Comparison of ENCODE assay signal across 1 cellular context in genomic region chr19:33403221-33403972, GRCh38.
TF ChIP-seq lines count a peak whose summit lies in the region.

No MANE protein-coding gene starts in this region.

TF ChIP-seq in HepG2, 621 proteins besides CTCF, POLR2A, EP300 and RAD21 (continued from another document and continues in another):
- TF ChIP-seq SP4 (CRISPR knock-in tag; IDR thresholded peaks at IDR 0.05) (peak; percentile 82), YEATS2 (CRISPR knock-in tag; IDR thresholded peaks at IDR 0.05; ENCODE audit: borderline replicate concordance) (peak; percentile 74; the same call in 1 of the 2 replicates), HIVEP1 (CRISPR knock-in tag; IDR thresholded peaks at IDR 0.05) (peak; percentile 99), ZNF713 (CRISPR knock-in tag; IDR thresholded peaks at IDR 0.05) (0 out of 2 replicates have a peak, but pooled peaks have one; percentile 90), TBX2 (CRISPR knock-in tag; IDR thresholded peaks at IDR 0.05; ENCODE audit: borderline replicate concordance) (peak; percentile 98), SAFB2 (CRISPR knock-in tag; IDR thresholded peaks at IDR 0.05; ENCODE audit: borderline replicate concordance, low read depth) (peak; percentile 91), RFXAP (CRISPR knock-in tag; IDR thresholded peaks at IDR 0.05; ENCODE audit: borderline replicate concordance) (peak; percentile 93), ZNF207 (IDR thresholded peaks at IDR 0.05; ENCODE audit: borderline replicate concordance) (no peak), YEATS4 (CRISPR knock-in tag; IDR thresholded peaks at IDR 0.05; ENCODE audit: borderline replicate concordance) (peak; percentile 92), EZH2 (conservative IDR thresholded peaks at IDR 0.05; ENCODE audit: low read depth, low read length) (no peak), HIC2 (CRISPR knock-in tag; IDR thresholded peaks at IDR 0.05; ENCODE audit: low read depth) (peak; percentile 94), KDM4B (CRISPR knock-in tag; IDR thresholded peaks at IDR 0.05) (peak; percentile 96), MIXL1 (CRISPR knock-in tag; IDR thresholded peaks at IDR 0.05) (peak; percentile 72), ZNF83 (CRISPR knock-in tag; IDR thresholded peaks at IDR 0.05; ENCODE audit: borderline replicate concordance) (peak; percentile 95; the same call in 1 of the 2 replicates), ZNF333 (CRISPR knock-in tag; IDR thresholded peaks at IDR 0.05; ENCODE audit: borderline replicate concordance) (peak; percentile 97), FOXK1 (CRISPR knock-in tag; IDR thresholded peaks at IDR 0.05; ENCODE audit: borderline replicate concordance, low read depth) (0 out of 2 replicates have a peak, but pooled peaks have one; percentile 75), ISL2 (CRISPR knock-in tag; IDR thresholded peaks at IDR 0.05) (peak; percentile 92), SOX13 (IDR thresholded peaks at IDR 0.05) (no peak; the same call in 1 of the 2 replicates), SOX13 (CRISPR knock-in tag; conservative IDR thresholded peaks at IDR 0.05 in 1 of 2, IDR thresholded peaks at IDR 0.05 in 1 of 2) (peak in 1 of 2 experiments; percentile 82; a peak in 2 of 4 replicates), BCL6 (CRISPR knock-in tag; IDR thresholded peaks at IDR 0.05) (peak; percentile 87), SALL2 (CRISPR knock-in tag; IDR thresholded peaks at IDR 0.05) (peak; percentile 64), ZNF383 (CRISPR knock-in tag; IDR thresholded peaks at IDR 0.05; ENCODE audit: borderline replicate concordance) (peak; percentile 28; the same call in 1 of the 2 replicates), RBM22 (optimal IDR thresholded peaks at IDR 0.05; ENCODE audit: low read length) (no peak), ZNF460 (CRISPR knock-in tag; IDR thresholded peaks at IDR 0.05; ENCODE audit: borderline replicate concordance) (peak; percentile 48; the same call in 1 of the 2 replicates), ZNF724P (CRISPR knock-in tag; IDR thresholded peaks at IDR 0.05; ENCODE audit: borderline replicate concordance) (peak; percentile 98), ZNF350 (CRISPR knock-in tag; IDR thresholded peaks at IDR 0.05; ENCODE audit: borderline replicate concordance, low read depth) (peak; percentile 99), ZFP1 (CRISPR knock-in tag; IDR thresholded peaks at IDR 0.05) (peak; percentile 87), ZNF589 (CRISPR knock-in tag; conservative IDR thresholded peaks at IDR 0.05) (0 out of 2 replicates have a peak, but pooled peaks have one; percentile 65), RCOR2 (CRISPR knock-in tag; IDR thresholded peaks at IDR 0.05) (peak; percentile 49; the same call in 1 of the 2 replicates), SP5 (CRISPR knock-in tag; IDR thresholded peaks at IDR 0.05; ENCODE audit: borderline replicate concordance, low read depth) (peak; percentile 90), MZF1 (CRISPR knock-in tag; IDR thresholded peaks at IDR 0.05; ENCODE audit: borderline replicate concordance) (peak; percentile 73; the same call in 1 of the 2 replicates), ZNF644 (CRISPR knock-in tag; IDR thresholded peaks at IDR 0.05; ENCODE audit: low read depth) (no peak), ATF1 (CRISPR knock-in tag; IDR thresholded peaks at IDR 0.05) (no peak; the same call in 1 of the 2 replicates), FOXK2 (IDR thresholded peaks at IDR 0.05) (peak; percentile 84)
- TF ChIP-seq, protein P1, sequence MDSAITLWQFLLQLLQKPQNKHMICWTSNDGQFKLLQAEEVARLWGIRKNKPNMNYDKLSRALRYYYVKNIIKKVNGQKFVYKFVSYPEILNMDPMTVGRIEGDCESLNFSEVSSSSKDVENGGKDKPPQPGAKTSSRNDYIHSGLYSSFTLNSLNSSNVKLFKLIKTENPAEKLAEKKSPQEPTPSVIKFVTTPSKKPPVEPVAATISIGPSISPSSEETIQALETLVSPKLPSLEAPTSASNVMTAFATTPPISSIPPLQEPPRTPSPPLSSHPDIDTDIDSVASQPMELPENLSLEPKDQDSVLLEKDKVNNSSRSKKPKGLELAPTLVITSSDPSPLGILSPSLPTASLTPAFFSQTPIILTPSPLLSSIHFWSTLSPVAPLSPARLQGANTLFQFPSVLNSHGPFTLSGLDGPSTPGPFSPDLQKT (CRISPR knock-in tag; IDR thresholded peaks at IDR 0.05; ENCODE audit: borderline replicate concordance), result no peak
- TF ChIP-seq, protein P2, sequence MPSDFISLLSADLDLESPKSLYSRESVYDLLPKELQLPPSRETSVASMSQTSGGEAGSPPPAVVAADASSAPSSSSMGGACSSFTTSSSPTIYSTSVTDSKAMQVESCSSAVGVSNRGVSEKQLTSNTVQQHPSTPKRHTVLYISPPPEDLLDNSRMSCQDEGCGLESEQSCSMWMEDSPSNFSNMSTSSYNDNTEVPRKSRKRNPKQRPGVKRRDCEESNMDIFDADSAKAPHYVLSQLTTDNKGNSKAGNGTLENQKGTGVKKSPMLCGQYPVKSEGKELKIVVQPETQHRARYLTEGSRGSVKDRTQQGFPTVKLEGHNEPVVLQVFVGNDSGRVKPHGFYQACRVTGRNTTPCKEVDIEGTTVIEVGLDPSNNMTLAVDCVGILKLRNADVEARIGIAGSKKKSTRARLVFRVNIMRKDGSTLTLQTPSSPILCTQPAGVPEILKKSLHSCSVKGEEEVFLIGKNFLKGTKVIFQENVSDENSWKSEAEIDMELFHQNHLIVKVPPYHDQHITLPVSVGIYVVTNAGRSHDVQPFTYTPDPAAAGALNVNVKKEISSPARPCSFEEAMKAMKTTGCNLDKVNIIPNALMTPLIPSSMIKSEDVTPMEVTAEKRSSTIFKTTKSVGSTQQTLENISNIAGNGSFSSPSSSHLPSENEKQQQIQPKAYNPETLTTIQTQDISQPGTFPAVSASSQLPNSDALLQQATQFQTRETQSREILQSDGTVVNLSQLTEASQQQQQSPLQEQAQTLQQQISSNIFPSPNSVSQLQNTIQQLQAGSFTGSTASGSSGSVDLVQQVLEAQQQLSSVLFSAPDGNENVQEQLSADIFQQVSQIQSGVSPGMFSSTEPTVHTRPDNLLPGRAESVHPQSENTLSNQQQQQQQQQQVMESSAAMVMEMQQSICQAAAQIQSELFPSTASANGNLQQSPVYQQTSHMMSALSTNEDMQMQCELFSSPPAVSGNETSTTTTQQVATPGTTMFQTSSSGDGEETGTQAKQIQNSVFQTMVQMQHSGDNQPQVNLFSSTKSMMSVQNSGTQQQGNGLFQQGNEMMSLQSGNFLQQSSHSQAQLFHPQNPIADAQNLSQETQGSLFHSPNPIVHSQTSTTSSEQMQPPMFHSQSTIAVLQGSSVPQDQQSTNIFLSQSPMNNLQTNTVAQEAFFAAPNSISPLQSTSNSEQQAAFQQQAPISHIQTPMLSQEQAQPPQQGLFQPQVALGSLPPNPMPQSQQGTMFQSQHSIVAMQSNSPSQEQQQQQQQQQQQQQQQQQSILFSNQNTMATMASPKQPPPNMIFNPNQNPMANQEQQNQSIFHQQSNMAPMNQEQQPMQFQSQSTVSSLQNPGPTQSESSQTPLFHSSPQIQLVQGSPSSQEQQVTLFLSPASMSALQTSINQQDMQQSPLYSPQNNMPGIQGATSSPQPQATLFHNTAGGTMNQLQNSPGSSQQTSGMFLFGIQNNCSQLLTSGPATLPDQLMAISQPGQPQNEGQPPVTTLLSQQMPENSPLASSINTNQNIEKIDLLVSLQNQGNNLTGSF (CRISPR knock-in tag; IDR thresholded peaks at IDR 0.05), result peak; percentile 98
- TF ChIP-seq, protein P3, sequence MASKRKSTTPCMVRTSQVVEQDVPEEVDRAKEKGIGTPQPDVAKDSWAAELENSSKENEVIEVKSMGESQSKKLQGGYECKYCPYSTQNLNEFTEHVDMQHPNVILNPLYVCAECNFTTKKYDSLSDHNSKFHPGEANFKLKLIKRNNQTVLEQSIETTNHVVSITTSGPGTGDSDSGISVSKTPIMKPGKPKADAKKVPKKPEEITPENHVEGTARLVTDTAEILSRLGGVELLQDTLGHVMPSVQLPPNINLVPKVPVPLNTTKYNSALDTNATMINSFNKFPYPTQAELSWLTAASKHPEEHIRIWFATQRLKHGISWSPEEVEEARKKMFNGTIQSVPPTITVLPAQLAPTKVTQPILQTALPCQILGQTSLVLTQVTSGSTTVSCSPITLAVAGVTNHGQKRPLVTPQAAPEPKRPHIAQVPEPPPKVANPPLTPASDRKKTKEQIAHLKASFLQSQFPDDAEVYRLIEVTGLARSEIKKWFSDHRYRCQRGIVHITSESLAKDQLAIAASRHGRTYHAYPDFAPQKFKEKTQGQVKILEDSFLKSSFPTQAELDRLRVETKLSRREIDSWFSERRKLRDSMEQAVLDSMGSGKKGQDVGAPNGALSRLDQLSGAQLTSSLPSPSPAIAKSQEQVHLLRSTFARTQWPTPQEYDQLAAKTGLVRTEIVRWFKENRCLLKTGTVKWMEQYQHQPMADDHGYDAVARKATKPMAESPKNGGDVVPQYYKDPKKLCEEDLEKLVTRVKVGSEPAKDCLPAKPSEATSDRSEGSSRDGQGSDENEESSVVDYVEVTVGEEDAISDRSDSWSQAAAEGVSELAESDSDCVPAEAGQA (IDR thresholded peaks at IDR 0.05; ENCODE audit: low read depth), result 0 out of 2 replicates have a peak, but pooled peaks have one; percentile 46
- TF ChIP-seq, protein P3 (CRISPR knock-in tag; IDR thresholded peaks at IDR 0.05; ENCODE audit: borderline replicate concordance), result peak; percentile 82; the same call in 1 of the 2 replicates
- TF ChIP-seq, protein P4, sequence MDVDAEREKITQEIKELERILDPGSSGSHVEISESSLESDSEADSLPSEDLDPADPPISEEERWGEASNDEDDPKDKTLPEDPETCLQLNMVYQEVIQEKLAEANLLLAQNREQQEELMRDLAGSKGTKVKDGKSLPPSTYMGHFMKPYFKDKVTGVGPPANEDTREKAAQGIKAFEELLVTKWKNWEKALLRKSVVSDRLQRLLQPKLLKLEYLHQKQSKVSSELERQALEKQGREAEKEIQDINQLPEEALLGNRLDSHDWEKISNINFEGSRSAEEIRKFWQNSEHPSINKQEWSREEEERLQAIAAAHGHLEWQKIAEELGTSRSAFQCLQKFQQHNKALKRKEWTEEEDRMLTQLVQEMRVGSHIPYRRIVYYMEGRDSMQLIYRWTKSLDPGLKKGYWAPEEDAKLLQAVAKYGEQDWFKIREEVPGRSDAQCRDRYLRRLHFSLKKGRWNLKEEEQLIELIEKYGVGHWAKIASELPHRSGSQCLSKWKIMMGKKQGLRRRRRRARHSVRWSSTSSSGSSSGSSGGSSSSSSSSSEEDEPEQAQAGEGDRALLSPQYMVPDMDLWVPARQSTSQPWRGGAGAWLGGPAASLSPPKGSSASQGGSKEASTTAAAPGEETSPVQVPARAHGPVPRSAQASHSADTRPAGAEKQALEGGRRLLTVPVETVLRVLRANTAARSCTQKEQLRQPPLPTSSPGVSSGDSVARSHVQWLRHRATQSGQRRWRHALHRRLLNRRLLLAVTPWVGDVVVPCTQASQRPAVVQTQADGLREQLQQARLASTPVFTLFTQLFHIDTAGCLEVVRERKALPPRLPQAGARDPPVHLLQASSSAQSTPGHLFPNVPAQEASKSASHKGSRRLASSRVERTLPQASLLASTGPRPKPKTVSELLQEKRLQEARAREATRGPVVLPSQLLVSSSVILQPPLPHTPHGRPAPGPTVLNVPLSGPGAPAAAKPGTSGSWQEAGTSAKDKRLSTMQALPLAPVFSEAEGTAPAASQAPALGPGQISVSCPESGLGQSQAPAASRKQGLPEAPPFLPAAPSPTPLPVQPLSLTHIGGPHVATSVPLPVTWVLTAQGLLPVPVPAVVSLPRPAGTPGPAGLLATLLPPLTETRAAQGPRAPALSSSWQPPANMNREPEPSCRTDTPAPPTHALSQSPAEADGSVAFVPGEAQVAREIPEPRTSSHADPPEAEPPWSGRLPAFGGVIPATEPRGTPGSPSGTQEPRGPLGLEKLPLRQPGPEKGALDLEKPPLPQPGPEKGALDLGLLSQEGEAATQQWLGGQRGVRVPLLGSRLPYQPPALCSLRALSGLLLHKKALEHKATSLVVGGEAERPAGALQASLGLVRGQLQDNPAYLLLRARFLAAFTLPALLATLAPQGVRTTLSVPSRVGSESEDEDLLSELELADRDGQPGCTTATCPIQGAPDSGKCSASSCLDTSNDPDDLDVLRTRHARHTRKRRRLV (CRISPR knock-in tag; IDR thresholded peaks at IDR 0.05), result peak; percentile 97
